8 cellular contexts compared by ENCODE assay signal in the genomic region with DNA sequence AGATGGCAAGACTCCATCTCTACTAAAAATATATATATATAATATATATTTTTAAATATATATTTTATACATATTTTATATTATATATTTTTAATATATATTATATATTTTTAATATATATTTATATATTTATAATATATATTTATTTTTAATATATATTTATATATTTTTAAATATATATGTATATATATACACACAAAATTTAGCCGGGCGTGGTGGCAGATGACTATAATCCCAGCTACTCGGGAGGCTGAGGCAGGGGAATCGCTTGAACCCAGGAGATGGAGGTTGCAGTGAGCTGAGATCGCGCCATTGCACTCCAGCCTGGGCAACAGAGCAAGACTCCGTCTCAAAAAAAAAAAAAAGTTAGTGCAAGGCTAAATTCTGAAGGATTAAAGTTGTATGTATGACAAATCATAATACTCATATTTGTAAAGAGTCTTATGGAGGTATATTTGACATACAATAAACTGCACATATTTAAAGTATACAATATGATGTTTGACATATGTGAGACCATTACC. TPM values are rescaled to one million over a fixed set of nuclear protein-coding genes. Genes with fewer than 3 reads are reported as not detected.
DNase-seq lines count a peak whose midpoint lies in the region; ATAC-seq, FAIRE-seq and TF ChIP-seq lines count a peak whose summit lies in the region.

No MANE protein-coding gene starts in this region.

- H3K4me1 ChIP-seq in keratinocyte (ENCODE audit: control insufficient read depth, extremely low read depth, insufficient read depth, low read length), result peaks cover 13% of the 10 kb centered on the region

- no peaks in the 10 kb centered on the region for H3K9me3 Mint-ChIP-seq in T-helper 1 cell treated with Interleukin-12 subunit alpha and Interleukin-12 subunit beta and Interleukin-4 antibody, amounts not matched to agents 30 μg/mL and 1 μg/mL, for 36 hours
- H3K9me3 Mint-ChIP-seq in activated CD8-positive, alpha-beta T cell treated with anti-CD3 and anti-CD28 coated beads, Interleukin-2, amount 10 ng/mL, durations not matched to agents 7 days and 5 days (ENCODE audit: insufficient read depth), result no peaks in the 10 kb centered on the region

- FAIRE-seq in keratinocyte (lab: Jason Lieb, UNC), result no peak

- H3K27ac Mint-ChIP-seq in T-helper 1 cell treated with Interleukin-12 subunit alpha and Interleukin-12 subunit beta and Interleukin-4 antibody, amounts not matched to agents 30 μg/mL and 1 μg/mL, for 36 hours, result peak overlapping the region; percentile 94
- peak overlapping the region; percentile 98 for H3K27ac Mint-ChIP-seq in activated CD8-positive, alpha-beta T cell treated with anti-CD3 and anti-CD28 coated beads, Interleukin-2, amount 10 ng/mL, durations not matched to agents 7 days and 5 days

- H3K27ac ChIP-seq in keratinocyte (ENCODE audit: control insufficient read depth, insufficient read depth, low read length) (peak overlapping the region; percentile 85), substantia nigra (ENCODE audit: low read depth, low read length, poor library complexity, severe bottlenecking) (peak overlapping the region; percentile 96)

- no peaks in the 10 kb centered on the region for H4K20me1 ChIP-seq in keratinocyte (ENCODE audit: control insufficient read depth, extremely low read depth, insufficient read depth, low read length)

- H3K79me2 ChIP-seq in keratinocyte (ENCODE audit: control insufficient read depth, insufficient read depth, low read length), result peaks cover 32% of the 10 kb centered on the region

- peaks cover 20% of the 10 kb centered on the region for H3K36me3 Mint-ChIP-seq in T-helper 1 cell treated with Interleukin-12 subunit alpha and Interleukin-12 subunit beta and Interleukin-4 antibody, amounts not matched to agents 30 μg/mL and 1 μg/mL, for 36 hours (ENCODE audit: low read depth)
- H3K36me3 Mint-ChIP-seq in activated CD8-positive, alpha-beta T cell treated with anti-CD3 and anti-CD28 coated beads, Interleukin-2, amount 10 ng/mL, durations not matched to agents 7 days and 5 days (ENCODE audit: low read depth), result peaks cover 21% of the 10 kb centered on the region

- CTCF ChIA-PET in activated CD8-positive, alpha-beta T cell treated with anti-CD3 and anti-CD28 coated beads, Interleukin-2, amount 10 ng/mL, durations not matched to agents 7 days and 5 days (lab: Charles Lee), result interaction anchor here (2.0 kb wide), 1 partner anchor 74 kb away, joined by 10 read pairs; no protein-coding TSS in a partner anchor

- dilution Hi-C loops in keratinocyte (cut with MboI; ENCODE audit: extremely low pct_ligation_motif_present, low sequenced_read_pairs), result no loop called here

- peak overlapping the region; percentile 90 for H3K4me3 Mint-ChIP-seq in T-helper 1 cell treated with Interleukin-12 subunit alpha and Interleukin-12 subunit beta and Interleukin-4 antibody, amounts not matched to agents 30 μg/mL and 1 μg/mL, for 36 hours
- H3K4me3 Mint-ChIP-seq in activated CD8-positive, alpha-beta T cell treated with anti-CD3 and anti-CD28 coated beads, Interleukin-2, amount 10 ng/mL, durations not matched to agents 7 days and 5 days, result peak overlapping the region; percentile 98

- H3K27me3 ChIP-seq in keratinocyte (ENCODE audit: control insufficient read depth, extremely low read depth, insufficient read depth, low read length), result no peaks in the 10 kb centered on the region

- POLR2A ChIA-PET in activated CD8-positive, alpha-beta T cell treated with anti-CD3 and anti-CD28 coated beads, Interleukin-2, amount 10 ng/mL, durations not matched to agents 7 days and 5 days (lab: Charles Lee), result interaction anchor here (0.6 to 6.7 kb wide), 2 partner anchors 8 to 61 kb away, joined by 3 to 80 read pairs; a partner anchor contains a TSS

- no peak overlapping the region for H3K4me2 ChIP-seq in keratinocyte (ENCODE audit: control insufficient read depth, extremely low read depth, insufficient read depth, low read depth, low read length)

- H3K9ac ChIP-seq in keratinocyte (ENCODE audit: control insufficient read depth, extremely low read depth, insufficient read depth, low read length), result no peak overlapping the region

- no peak for TF ChIP-seq CTCF in keratinocyte (optimal IDR thresholded peaks at IDR 0.05 in 1 of 3, IDR thresholded peaks at IDR 0.05 in 1 of 3, conservative IDR thresholded peaks at IDR 0.05 in 1 of 3; ENCODE audit: extremely low read depth in 1 of 3, insufficient read depth in 2 of 3, low read length in 3 of 3)

- H3K36me3 ChIP-seq in keratinocyte (ENCODE audit: control insufficient read depth in 2 of 2, extremely low read depth in 1 of 2, insufficient read depth in 2 of 2, low read length in 2 of 2), result peaks cover 4 to 8% of the 10 kb centered on the region in 2 experiments

- H3K4me3 ChIP-seq in keratinocyte (ENCODE audit: control insufficient read depth in 2 of 3, extremely low read depth in 1 of 3, insufficient read depth in 2 of 3, low read depth in 1 of 3, low read length in 3 of 3), result no peak overlapping the region

- ATAC-seq in activated CD8-positive, alpha-beta T cell treated with anti-CD3 and anti-CD28 coated beads, Interleukin-2, amount 10 ng/mL, durations not matched to agents 7 days and 5 days, result no peak
- ATAC-seq in GM19351 (IDR thresholded peaks at IDR 0.05; ENCODE audit: unreplicated experiment) (no peak), GM19467 (IDR thresholded peaks at IDR 0.05; ENCODE audit: unreplicated experiment) (no peak), HG02642 (IDR thresholded peaks at IDR 0.05; ENCODE audit: poor library complexity, unreplicated experiment) (no peak)

- peaks cover 28% of the 10 kb centered on the region for H3K4me1 Mint-ChIP-seq in T-helper 1 cell treated with Interleukin-12 subunit alpha and Interleukin-12 subunit beta and Interleukin-4 antibody, amounts not matched to agents 30 μg/mL and 1 μg/mL, for 36 hours (ENCODE audit: low read depth)
- H3K4me1 Mint-ChIP-seq in activated CD8-positive, alpha-beta T cell treated with anti-CD3 and anti-CD28 coated beads, Interleukin-2, amount 10 ng/mL, durations not matched to agents 7 days and 5 days (ENCODE audit: low read depth), result peaks cover 33% of the 10 kb centered on the region

- no peaks in the 10 kb centered on the region for H3K9me1 ChIP-seq in keratinocyte (ENCODE audit: control insufficient read depth, extremely low read depth, insufficient read depth, low read length)

- H2AFZ ChIP-seq in keratinocyte (ENCODE audit: control insufficient read depth, low read length), result no peak overlapping the region

- H3K27me3 Mint-ChIP-seq in T-helper 1 cell treated with Interleukin-12 subunit alpha and Interleukin-12 subunit beta and Interleukin-4 antibody, amounts not matched to agents 30 μg/mL and 1 μg/mL, for 36 hours (ENCODE audit: low read depth), result no peaks in the 10 kb centered on the region
- no peaks in the 10 kb centered on the region for H3K27me3 Mint-ChIP-seq in activated CD8-positive, alpha-beta T cell treated with anti-CD3 and anti-CD28 coated beads, Interleukin-2, amount 10 ng/mL, durations not matched to agents 7 days and 5 days (ENCODE audit: low read depth)

- no peaks in the 10 kb centered on the region for H3K9me3 ChIP-seq in keratinocyte (ENCODE audit: control insufficient read depth, low read depth, low read length)

- DNase-seq in T-helper 1 cell (no peak), keratinocyte (ENCODE audit: low read depth, low spot score) (no peak), substantia nigra (lab: John Stamatoyannopoulos, UW) (no peak)
- no peak for DNase-seq in activated CD8-positive, alpha-beta T cell treated with anti-CD3 and anti-CD28 coated beads, Interleukin-2, amount 10 ng/mL, durations not matched to agents 7 days and 5 days

RNA-seq across cellular contexts. Expression of a gene that starts 7.7 kb away (rescaled TPM):
- total RNA-seq in activated CD8-positive, alpha-beta T cell treated with anti-CD3 and anti-CD28 coated beads, Interleukin-2, amount 10 ng/mL, durations not matched to agents 7 days and 5 days, result 10 to 100 TPM; 33.5 to 37.7 TPM
- polyA plus RNA-seq in keratinocyte, result 20.8 to 35.6 TPM (median 27.1 TPM) in 3 replicates
- 26.1 TPM for polyA plus RNA-seq in keratinocyte (2011; ENCODE audit: low read depth)
- 12.7 and 24.8 TPM in 2 replicates for polyA plus RNA-seq in keratinocyte (2011; cell fraction: cytosol; rRNA removed)
- 28.9 and 42.6 TPM in 2 replicates for polyA plus RNA-seq in keratinocyte (2011; cell fraction: nucleus; rRNA removed)
- polyA plus RNA-seq in keratinocyte (2012; ENCODE audit: low replicate concordance), result 21.0 and 31.1 TPM in 2 replicates
- polyA minus RNA-seq in keratinocyte, result 3.3 to 26.9 TPM (median 17.3 TPM) in 3 replicates
- polyA minus RNA-seq in keratinocyte (2011; cell fraction: cytosol; rRNA and poly(A)+ RNA removed), result 11.7 TPM
- polyA minus RNA-seq in keratinocyte (2011; cell fraction: nucleus; rRNA and poly(A)+ RNA removed), result 19.2 and 30.3 TPM in 2 replicates

RNA-seq across cellular contexts. Expression of a gene that starts 27.7 kb away (rescaled TPM):
- 100 to 1,000 TPM; 336 to 343 TPM for total RNA-seq in activated CD8-positive, alpha-beta T cell treated with anti-CD3 and anti-CD28 coated beads, Interleukin-2, amount 10 ng/mL, durations not matched to agents 7 days and 5 days
- 447 to 954 TPM (median 865 TPM) in 3 replicates for polyA plus RNA-seq in keratinocyte
- polyA plus RNA-seq in keratinocyte (2011; ENCODE audit: low read depth), result 3,505 TPM
- polyA plus RNA-seq in keratinocyte (2011; cell fraction: cytosol; rRNA removed), result 228 and 323 TPM in 2 replicates
- 1,027 and 1,573 TPM in 2 replicates for polyA plus RNA-seq in keratinocyte (2011; cell fraction: nucleus; rRNA removed)
- polyA plus RNA-seq in keratinocyte (2012; ENCODE audit: low replicate concordance), result 425 and 912 TPM in 2 replicates
- polyA minus RNA-seq in keratinocyte, result 104 to 371 TPM (median 154 TPM) in 3 replicates
- 166 TPM for polyA minus RNA-seq in keratinocyte (2011; cell fraction: cytosol; rRNA and poly(A)+ RNA removed)
- polyA minus RNA-seq in keratinocyte (2011; cell fraction: nucleus; rRNA and poly(A)+ RNA removed), result 332 and 608 TPM in 2 replicates
